ENCODE assay signal across 16 cellular contexts in the genomic region with DNA sequence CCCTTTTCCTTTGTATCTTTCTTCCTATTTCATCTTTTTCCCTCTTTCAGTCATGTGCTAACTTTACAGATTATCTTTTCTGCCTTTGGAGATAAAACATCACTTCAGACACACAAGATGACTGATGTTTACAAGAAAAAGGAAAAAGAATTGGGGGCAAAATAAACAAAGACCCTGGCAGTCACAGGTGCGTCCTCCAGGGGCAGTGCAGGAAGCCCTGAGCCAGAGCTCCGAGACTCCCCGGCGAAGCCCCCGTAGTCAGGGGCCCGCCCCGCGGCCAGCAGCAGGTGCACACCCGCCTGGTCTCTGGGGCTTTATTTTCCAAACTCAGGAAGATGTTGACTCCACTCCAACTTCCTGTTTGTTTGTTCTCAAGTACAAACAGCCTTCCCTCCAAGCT. TPM values are rescaled to one million over a fixed set of nuclear protein-coding genes. Genes with fewer than 3 reads are reported as not detected.
DNase-seq lines count a peak whose midpoint lies in the region; ATAC-seq lines count a peak whose summit lies in the region.
"Had no signal": no experiment of that assay in that cellular context is flagged by ENCODE, and none has a peak within 500 bp of the region (broad histone marks: within the 10 kb centered on the region; RNA-seq: fewer than 3 reads in every experiment).

No MANE protein-coding gene starts in this region.

- H3K4me2 ChIP-seq in mesendoderm (ENCODE audit: low read length) = no peak overlapping the region
- H3K4me2 ChIP-seq: smooth muscle cell had no signal

- POLR2A ChIA-PET in naive thymus-derived CD8-positive, alpha-beta T cell (lab: Charles Lee) = no interaction called here

- H3K79me2 ChIP-seq in mesendoderm (ENCODE audit: control insufficient read depth, insufficient read depth, low read length) = no peaks in the 10 kb centered on the region

- no peak overlapping the region for H3K4me3 Mint-ChIP-seq in naive thymus-derived CD8-positive, alpha-beta T cell
- no peak overlapping the region for H3K4me3 Mint-ChIP-seq in activated naive CD4-positive, alpha-beta T cell treated with anti-CD3 and anti-CD28 coated beads for 36 hours
- H3K4me3 Mint-ChIP-seq: activated T-helper 17 cell treated with anti-CD3 and anti-CD28 coated beads, Interleukin-2, amount 50 U/mL, for 72 hours; mesothelial cell of epicardium had no signal

- no peaks in the 10 kb centered on the region for H3K79me1 ChIP-seq in mesendoderm (ENCODE audit: low read length)

- H2BK120ac ChIP-seq in mesendoderm (ENCODE audit: low read depth, low read length) = no peak overlapping the region

- DNase-seq in DMS153 treated with DMSO at 0.1 percent for 48 hours (lab: John Stamatoyannopoulos, UW; ENCODE audit: unreplicated experiment) (peak; percentile 11), SK-N-DZ (ENCODE audit: low spot score) (peak; percentile 46), mesendoderm (no peak), SIG-M5 treated with dmso at 0.1 percent for 504 hours (lab: John Stamatoyannopoulos, UW; ENCODE audit: unreplicated experiment) (no peak)
- DNase-seq in Jurkat, Clone E6-1 (ENCODE audit: low read depth, low spot score) = peak; percentile 15
- DNase-seq in naive thymus-derived CD8-positive, alpha-beta T cell = peak in 2 of 10 donors; percentile 8 to 50
- DNase-seq in activated naive CD4-positive, alpha-beta T cell treated with anti-CD3 and anti-CD28 coated beads for 36 hours = no peak
- DNase-seq: foreskin melanocyte; Kasumi-1; NCI-H2029 treated with DMSO at 0.1 percent for 48 hours; stimulated activated naive CD4-positive, alpha-beta T cell had no signal

- no peak overlapping the region for H3K4me3 ChIP-seq in Jurkat, Clone E6-1 (ENCODE audit: low read length)
- no peak overlapping the region for H3K4me3 ChIP-seq in mesendoderm (ENCODE audit: low read length)
- H3K4me3 ChIP-seq: SJSA1, smooth muscle cell had no signal

- H3K27ac ChIP-seq in mesendoderm (ENCODE audit: low read depth, low read length) = no peak overlapping the region
- H3K27ac ChIP-seq: SJSA1 had no signal

- H3K36me3 ChIP-seq in mesendoderm (ENCODE audit: control insufficient read depth, insufficient read depth, low read length) = no peaks in the 10 kb centered on the region
- H3K36me3 ChIP-seq: SJSA1 had no signal

- no peak overlapping the region for H3K4ac ChIP-seq in mesendoderm (ENCODE audit: low read depth, low read length)

- H2BK15ac ChIP-seq in mesendoderm (replicated peaks; ENCODE audit: low read depth) = no peak overlapping the region

- H3K4me1 ChIP-seq in mesendoderm (ENCODE audit: control insufficient read depth, low read depth, low read length) = no peaks in the 10 kb centered on the region
- H3K4me1 ChIP-seq: SJSA1 had no signal

- WGBS in mesendoderm (ENCODE audit: extremely low coverage, insufficient coverage, low lambda C conversion rate) = no CpG with 5 or more reads among the region's 9 CpGs

- no peak overlapping the region for H4K5ac ChIP-seq in mesendoderm (ENCODE audit: low read length)

- no peak overlapping the region for H3K9ac ChIP-seq in mesendoderm (ENCODE audit: low read length)

- intact Hi-C loops in activated naive CD4-positive, alpha-beta T cell treated with anti-CD3 and anti-CD28 coated beads for 36 hours (cut with micrococcal nuclease) = no loop called here

- no peak overlapping the region for H4K8ac ChIP-seq in mesendoderm (ENCODE audit: low read depth, low read length)

- H3K27me3 Mint-ChIP-seq in naive thymus-derived CD8-positive, alpha-beta T cell = peaks cover 0 to 2% (median 0%) of the 10 kb centered on the region in 5 donors
- H3K27me3 Mint-ChIP-seq in activated naive CD4-positive, alpha-beta T cell treated with anti-CD3 and anti-CD28 coated beads for 36 hours (ENCODE audit: low read depth) = no peaks in the 10 kb centered on the region

- no peak overlapping the region for H2AK5ac ChIP-seq in mesendoderm (ENCODE audit: low read length)

- H3K27ac Mint-ChIP-seq in naive thymus-derived CD8-positive, alpha-beta T cell = peak overlapping the region in 2 of 10 donors; percentile 56 to 69
- H3K27ac Mint-ChIP-seq in activated naive CD4-positive, alpha-beta T cell treated with anti-CD3 and anti-CD28 coated beads for 36 hours = no peak overlapping the region
- H3K27ac Mint-ChIP-seq: activated T-helper 17 cell treated with anti-CD3 and anti-CD28 coated beads, Interleukin-2, amount 50 U/mL, for 72 hours; mesothelial cell of epicardium had no signal

- no peak overlapping the region for H2BK5ac ChIP-seq in mesendoderm (ENCODE audit: low read length)

- H3K36me3 Mint-ChIP-seq in naive thymus-derived CD8-positive, alpha-beta T cell = peaks cover 0 to 2% (median 0%) of the 10 kb centered on the region in 3 donors
- no peaks in the 10 kb centered on the region for H3K36me3 Mint-ChIP-seq in activated naive CD4-positive, alpha-beta T cell treated with anti-CD3 and anti-CD28 coated beads for 36 hours (ENCODE audit: low read depth)
- H3K36me3 Mint-ChIP-seq: mesothelial cell of epicardium had no signal

- H3K4me1 Mint-ChIP-seq in naive thymus-derived CD8-positive, alpha-beta T cell = peaks cover 8 to 12% (median 11%) of the 10 kb centered on the region in 4 donors
- H3K4me1 Mint-ChIP-seq in activated naive CD4-positive, alpha-beta T cell treated with anti-CD3 and anti-CD28 coated beads for 36 hours (ENCODE audit: low read depth) = peaks cover 4% of the 10 kb centered on the region
- H3K4me1 Mint-ChIP-seq: activated T-helper 17 cell treated with anti-CD3 and anti-CD28 coated beads, Interleukin-2, amount 50 U/mL, for 72 hours; mesothelial cell of epicardium had no signal

- no peak overlapping the region for H3K18ac ChIP-seq in mesendoderm (ENCODE audit: low read length)

- H3K56ac ChIP-seq in mesendoderm (ENCODE audit: low read length) = no peak overlapping the region

- H3K23ac ChIP-seq in mesendoderm (ENCODE audit: low read length) = no peak overlapping the region

- no peaks in the 10 kb centered on the region for H3K9me3 Mint-ChIP-seq in naive thymus-derived CD8-positive, alpha-beta T cell
- no peaks in the 10 kb centered on the region for H3K9me3 Mint-ChIP-seq in activated naive CD4-positive, alpha-beta T cell treated with anti-CD3 and anti-CD28 coated beads for 36 hours
- H3K9me3 Mint-ChIP-seq: activated T-helper 17 cell treated with anti-CD3 and anti-CD28 coated beads, Interleukin-2, amount 50 U/mL, for 72 hours; mesothelial cell of epicardium had no signal

- peak; percentile 47 to 61 for ATAC-seq in naive thymus-derived CD8-positive, alpha-beta T cell
- no peak for ATAC-seq in HG02840 (IDR thresholded peaks at IDR 0.05; ENCODE audit: low FRiP score, unreplicated experiment)
- ATAC-seq: activated T-helper 17 cell treated with anti-CD3 and anti-CD28 coated beads, Interleukin-2, amount 50 U/mL, for 72 hours had no signal

- CTCF ChIA-PET in activated naive CD4-positive, alpha-beta T cell treated with anti-CD3 and anti-CD28 coated beads for 36 hours (lab: Charles Lee) = interaction anchor here (0.9 kb wide), 1 partner anchor 58 kb away, joined by 3 read pairs; no protein-coding TSS in a partner anchor

- no peaks in the 10 kb centered on the region for H3K27me3 ChIP-seq in mesendoderm (ENCODE audit: insufficient read depth, low read length, poor library complexity)

RNA-seq across cellular contexts. Expression of a gene that starts 10.2 kb away (rescaled TPM):
- polyA plus RNA-seq in Jurkat, Clone E6-1 (2012; ENCODE audit: insufficient read depth, insufficient read length) = 19.2 TPM
- 35.4 and 38.4 TPM in 2 replicates for polyA plus RNA-seq in SK-N-DZ (2014; cell fraction: cytosol; rRNA removed)
- 35.2 and 44.1 TPM in 2 replicates for polyA plus RNA-seq in SK-N-DZ (2014; cell fraction: nucleus; rRNA removed)
- total RNA-seq in naive thymus-derived CD8-positive, alpha-beta T cell = 10 to 100 TPM; 10.2 to 11.2 TPM
- polyA plus RNA-seq in naive thymus-derived CD8-positive, alpha-beta T cell = 1 to 10 TPM; 5.5 to 6.6 (median 5.8) TPM
- polyA plus RNA-seq in mesendoderm (2013, experiment 1 of 2) = 3.8 TPM
- polyA plus RNA-seq in mesendoderm (2013, experiment 2 of 2) = 3.7 TPM
- 10 to 100 TPM; 16.5 to 16.6 TPM for total RNA-seq in activated naive CD4-positive, alpha-beta T cell treated with anti-CD3 and anti-CD28 coated beads for 36 hours

RNA-seq across cellular contexts. Expression of a gene that starts 34.5 kb away (rescaled TPM):
- polyA plus RNA-seq in Jurkat, Clone E6-1 (2012; ENCODE audit: insufficient read depth, insufficient read length) = 12.3 TPM
- polyA plus RNA-seq in SK-N-DZ (2014; cell fraction: cytosol; rRNA removed) = 6.8 and 7.5 TPM in 2 replicates
- 13.1 and 14.4 TPM in 2 replicates for polyA plus RNA-seq in SK-N-DZ (2014; cell fraction: nucleus; rRNA removed)
- total RNA-seq in naive thymus-derived CD8-positive, alpha-beta T cell = 1 to 10 TPM; 6.9 to 7.9 TPM
- 1 to 10 TPM; 2.4 to 4.7 (median 4.4) TPM for polyA plus RNA-seq in naive thymus-derived CD8-positive, alpha-beta T cell
- 1.7 TPM for polyA plus RNA-seq in mesendoderm (2013, experiment 1 of 2)
- polyA plus RNA-seq in mesendoderm (2013, experiment 2 of 2) = 1.8 TPM
- total RNA-seq in activated naive CD4-positive, alpha-beta T cell treated with anti-CD3 and anti-CD28 coated beads for 36 hours = 1 to 10 TPM; 1.5 to 1.9 TPM

Comparison
In these comparisons a context has a peak if more than half of its experiments do, and no peak if none do; other contexts are left out.
1. DNase-seq: peak in DMS153 treated with DMSO at 0.1 percent for 48 hours (single experiment), Jurkat, Clone E6-1 (single experiment) and SK-N-DZ (single experiment); none in mesendoderm (single experiment), SIG-M5 treated with dmso at 0.1 percent for 504 hours (single experiment) and activated naive CD4-positive, alpha-beta T cell treated with anti-CD3 and anti-CD28 coated beads for 36 hours (single experiment).